8 cellular contexts compared by ENCODE assay signal in the genomic region with DNA sequence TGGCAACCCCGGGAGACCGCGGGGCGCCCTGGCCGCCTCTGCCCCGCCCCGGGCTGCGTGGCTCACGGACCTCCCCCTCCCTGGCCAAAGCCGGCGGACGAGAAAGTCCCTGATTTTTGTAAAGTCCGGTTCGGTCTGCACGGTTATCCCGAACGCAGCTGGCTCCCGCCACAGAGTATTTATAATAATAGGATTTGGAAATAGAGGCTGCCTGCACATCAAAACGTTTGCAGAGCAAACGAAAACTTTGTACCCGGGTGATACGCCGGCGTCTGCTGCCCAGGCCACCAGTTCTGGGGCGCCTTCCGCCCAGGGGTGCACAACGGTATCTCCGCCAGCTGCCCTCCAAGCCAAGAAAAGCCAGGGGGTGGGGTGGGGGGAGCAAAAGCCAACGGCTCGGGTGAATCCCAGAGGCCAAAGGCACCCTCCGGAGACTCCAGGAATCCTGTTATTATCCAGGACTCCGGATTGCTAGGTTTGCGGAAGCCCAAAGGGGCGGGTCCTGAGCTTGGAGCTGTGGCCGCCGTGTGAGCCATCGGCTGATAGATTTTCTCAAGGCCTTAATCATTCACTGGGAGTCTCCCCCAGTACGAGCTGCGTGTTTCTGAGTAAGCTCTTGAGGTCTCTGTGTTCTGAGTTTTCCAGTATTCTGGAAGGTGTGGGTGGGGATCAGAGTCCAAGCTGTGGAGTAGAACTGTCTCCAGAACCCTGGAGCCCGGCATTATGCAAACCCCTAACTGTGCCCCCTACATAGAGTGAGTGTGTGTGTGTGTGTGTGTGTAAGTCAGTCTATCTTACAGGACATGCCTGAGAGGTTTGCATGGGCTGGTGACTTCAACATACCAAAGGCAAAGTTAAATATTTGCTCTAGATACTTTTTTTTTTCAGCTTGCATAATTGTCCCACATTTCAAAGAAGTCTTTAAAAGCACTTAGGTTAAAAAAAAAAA. TPM values are rescaled to one million over a fixed set of nuclear protein-coding genes. Genes with fewer than 3 reads are reported as not detected.
DNase-seq lines count a peak whose midpoint lies in the region; ATAC-seq and TF ChIP-seq lines count a peak whose summit lies in the region.

No MANE protein-coding gene starts in this region.

- H3K4me1 ChIP-seq in RWPE2 (ENCODE audit: insufficient read depth, poor library complexity, severe bottlenecking) = peaks cover 10% of the 10 kb centered on the region

- ATAC-seq in GM18907 (IDR thresholded peaks at IDR 0.05; ENCODE audit: unreplicated experiment) (peak; percentile 56), RWPE2 (ENCODE audit: low read depth) (peak; percentile 79), sciatic nerve (peak; percentile 32), GM19395 (IDR thresholded peaks at IDR 0.05; ENCODE audit: unreplicated experiment) (no peak)

- H3K27me3 ChIP-seq in RWPE2 (ENCODE audit: insufficient read depth, poor library complexity, severe bottlenecking) = no peaks in the 10 kb centered on the region

- DNase-seq in RWPE2 (ENCODE audit: low spot score) (no peak), hepatic stellate cell (ENCODE audit: low spot score) (peak; percentile 84), sciatic nerve (ENCODE audit: low spot score) (no peak), NCI-H1105 treated with DMSO at 0.1 percent for 48 hours (lab: John Stamatoyannopoulos, UW) (no peak), T-helper 2 cell (no peak), EL (no peak)

- peak overlapping the region; percentile 63 for H3K27ac ChIP-seq in RWPE2 (ENCODE audit: poor library complexity, severe bottlenecking)

- H3K36me3 ChIP-seq in RWPE2 (ENCODE audit: low read depth) = no peaks in the 10 kb centered on the region

- intact Hi-C loops in sciatic nerve (cut with DNase I) = no loop called here

- no peaks in the 10 kb centered on the region for H3K9me3 ChIP-seq in RWPE2 (ENCODE audit: severe bottlenecking)

- peak overlapping the region; percentile 75 for H3K4me3 ChIP-seq in RWPE2 (ENCODE audit: severe bottlenecking)

- no peak for TF ChIP-seq CTCF in RWPE2 (IDR thresholded peaks at IDR 0.05; ENCODE audit: poor library complexity, severe bottlenecking)

RNA-seq across cellular contexts. Expression of a gene that starts 0.7 kb away (rescaled TPM):
- 3.7 TPM for total RNA-seq in sciatic nerve
